Comparison of ENCODE assay signal across 24 cellular contexts in genomic region chr19:24101459-24102122, GRCh38. TPM values are rescaled to one million over a fixed set of nuclear protein-coding genes. Genes with fewer than 3 reads are reported as not detected.
DNase-seq lines count a peak whose midpoint lies in the region; ATAC-seq, FAIRE-seq and TF ChIP-seq lines count a peak whose summit lies in the region.
"Had no signal": no experiment of that assay in that cellular context is flagged by ENCODE, and none has a peak within 500 bp of the region (broad histone marks: within the 10 kb centered on the region; RNA-seq: fewer than 3 reads in every experiment).

No MANE protein-coding gene starts in this region.

- no peaks in the 10 kb centered on the region for H3K4me1 ChIP-seq in astrocyte (ENCODE audit: insufficient read depth, low read length)
- H3K4me1 ChIP-seq in hepatocyte (ENCODE audit: insufficient read depth) = no peaks in the 10 kb centered on the region

- peak; percentile 57 for DNase-seq in NCI-H226
- DNase-seq in astrocyte (ENCODE audit: low read depth) = peak; percentile 16
- DNase-seq in hepatocyte (ENCODE audit: low spot score) = no peak
- peak; percentile 7 for DNase-seq in retinal pigment epithelial cell (ENCODE audit: low read depth)
- DNase-seq in KG1 (lab: John Stamatoyannopoulos, UW) = no peak
- no peak for DNase-seq in activated CD4-positive, CD25-positive, alpha-beta regulatory T cell treated with anti-CD3 and anti-CD28 coated beads, Interleukin-2, amount 50 U/mL, for 72 hours
- DNase-seq: ACHN; C1 segment of cervical spinal cord; DMS79 treated with DMSO at 0.1 percent for 48 hours; H9; IMR-90; Karpas-422; MG63; NCI-H1092; NCI-H146; NCI-H2081; NCI-H748 treated with DMSO at 0.1 percent for 48 hours; NK-92 treated with Interleukin-12 subunit alpha and Interleukin-12 subunit beta, amount 100 ng/mL, for 24 hours; OCI-M1; Right ventricle myocardium superior had no signal

- H4K20me1 ChIP-seq in astrocyte (ENCODE audit: insufficient read depth, low read length) (peaks cover 43% of the 10 kb centered on the region), hepatocyte (ENCODE audit: insufficient read depth, poor library complexity, severe bottlenecking) (peaks cover 6% of the 10 kb centered on the region)

- no peak for FAIRE-seq in astrocyte (lab: Jason Lieb, UNC)
- FAIRE-seq: G401.6 had no signal

- no peaks in the 10 kb centered on the region for H3K9me2 ChIP-seq in hepatocyte (replicated peaks; ENCODE audit: insufficient read depth)

- no peaks in the 10 kb centered on the region for H3K9me3 ChIP-seq in astrocyte (ENCODE audit: insufficient read depth, low read depth, low read length)
- H3K9me3 ChIP-seq in hepatocyte (ENCODE audit: low read depth) = no peaks in the 10 kb centered on the region
- H3K9me3 ChIP-seq: MG63 had no signal

- H3K4me3 ChIP-seq in astrocyte (ENCODE audit: insufficient read depth, low read depth, low read length) (no peak overlapping the region), hepatocyte (peak overlapping the region; percentile 7), retinal pigment epithelial cell (ENCODE audit: low read length) (no peak overlapping the region)
- H3K4me3 ChIP-seq: MG63, SK-N-MC had no signal

- H3K4me2 ChIP-seq in astrocyte (ENCODE audit: low read length) (no peak overlapping the region), hepatocyte (no peak overlapping the region)

- H3K79me2 ChIP-seq in astrocyte (ENCODE audit: insufficient read depth, low read length) (peaks cover 86% of the 10 kb centered on the region), hepatocyte (peaks cover 86% of the 10 kb centered on the region)

- no peak overlapping the region for H3K9ac ChIP-seq in astrocyte (ENCODE audit: low read length)

- H3K9me3 Mint-ChIP-seq in astrocyte (ENCODE audit: unreplicated experiment) = no peaks in the 10 kb centered on the region
- H3K9me3 Mint-ChIP-seq: H9 had no signal

- ATAC-seq in GM21786 (IDR thresholded peaks at IDR 0.05; ENCODE audit: unreplicated experiment) = no peak

- WGBS in hepatocyte (ENCODE audit: low lambda C conversion rate, missing lambda C conversion rate) = 78% methylated on average over 2 of the region's 2 CpGs

- peaks cover 22% of the 10 kb centered on the region for H3K4me1 Mint-ChIP-seq in astrocyte (ENCODE audit: low read depth, unreplicated experiment)

- H3K27ac Mint-ChIP-seq in astrocyte (ENCODE audit: unreplicated experiment) = no peak overlapping the region
- H3K27ac Mint-ChIP-seq: H9 had no signal

- H3K27me3 ChIP-seq in astrocyte (ENCODE audit: insufficient read depth, low read length) (no peaks in the 10 kb centered on the region), hepatocyte (no peaks in the 10 kb centered on the region)
- H3K27me3 ChIP-seq: MG63 had no signal

- H3K27ac ChIP-seq in astrocyte (ENCODE audit: low read depth, low read length) (no peak overlapping the region), hepatocyte (no peak overlapping the region)
- H3K27ac ChIP-seq: HL-60, SK-N-MC had no signal

- H2AFZ ChIP-seq in astrocyte (ENCODE audit: low read depth, low read length) (no peak overlapping the region), hepatocyte (no peak overlapping the region)

- TF ChIP-seq CTCF in astrocyte (IDR thresholded peaks at IDR 0.05; ENCODE audit: insufficient read depth, low read depth, low read length) = no peak
- TF ChIP-seq CTCF in hepatocyte (IDR thresholded peaks at IDR 0.05; ENCODE audit: poor library complexity) = no peak
- TF ChIP-seq CTCF in retinal pigment epithelial cell (conservative IDR thresholded peaks at IDR 0.05; ENCODE audit: low read depth, low read length) = no peak

- H3K36me3 ChIP-seq in astrocyte (ENCODE audit: insufficient read depth, low read length) (peaks cover 17% of the 10 kb centered on the region), hepatocyte (replicated peaks; ENCODE audit: insufficient read depth, low read depth) (peaks cover 9% of the 10 kb centered on the region)

- no peak overlapping the region for H3K4me3 Mint-ChIP-seq in astrocyte (ENCODE audit: unreplicated experiment)
- H3K4me3 Mint-ChIP-seq: H9 had no signal

- no peaks in the 10 kb centered on the region for H3K27me3 Mint-ChIP-seq in astrocyte (ENCODE audit: low read depth, unreplicated experiment)

- peaks cover 15% of the 10 kb centered on the region for H3K36me3 Mint-ChIP-seq in astrocyte (ENCODE audit: low read depth, unreplicated experiment)

RNA-seq across cellular contexts. Expression of gene ZNF254, which starts 14.6 kb away (rescaled TPM):
- total RNA-seq in astrocyte (13.9 and 20.4 TPM in 2 replicates), hepatocyte (30.1 and 33.8 TPM in 2 replicates)
- polyA plus RNA-seq in hepatocyte = 8.5 and 9.3 TPM in 2 replicates

Comparison
In these comparisons a context has a peak if more than half of its experiments do, and no peak if none do; other contexts are left out.
1. DNase-seq: peak in NCI-H226 (single experiment), astrocyte (single experiment) and retinal pigment epithelial cell (single experiment); none in hepatocyte (single experiment), KG1 (single experiment) and activated CD4-positive, CD25-positive, alpha-beta regulatory T cell treated with anti-CD3 and anti-CD28 coated beads, Interleukin-2, amount 50 U/mL, for 72 hours (single experiment).